1 cellular context compared by ENCODE assay signal in the genomic region with DNA sequence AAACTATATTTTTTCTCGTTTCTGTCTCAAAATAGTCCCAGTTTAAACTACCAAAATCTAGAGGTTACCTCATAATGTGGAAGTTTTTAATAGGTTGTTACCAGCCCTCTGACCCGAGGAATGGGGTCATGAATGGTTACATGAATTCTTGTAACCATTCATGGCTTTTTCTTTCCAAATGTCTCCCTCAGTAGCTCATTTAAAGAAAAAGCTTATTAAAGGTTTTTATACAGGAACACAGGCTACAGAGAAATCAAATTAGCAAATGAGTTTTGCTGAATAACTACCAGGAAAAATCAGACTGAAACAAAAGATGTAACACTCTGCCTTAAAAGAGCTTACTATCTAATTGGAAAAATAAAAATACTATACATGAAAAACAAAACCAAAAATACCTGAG.
TF ChIP-seq lines count a peak whose summit lies in the region.

No MANE protein-coding gene starts in this region.

TF ChIP-seq in GM12878, 131 proteins besides CTCF, POLR2A, EP300 and RAD21 (continued from another document):
- TF ChIP-seq, protein P1, sequence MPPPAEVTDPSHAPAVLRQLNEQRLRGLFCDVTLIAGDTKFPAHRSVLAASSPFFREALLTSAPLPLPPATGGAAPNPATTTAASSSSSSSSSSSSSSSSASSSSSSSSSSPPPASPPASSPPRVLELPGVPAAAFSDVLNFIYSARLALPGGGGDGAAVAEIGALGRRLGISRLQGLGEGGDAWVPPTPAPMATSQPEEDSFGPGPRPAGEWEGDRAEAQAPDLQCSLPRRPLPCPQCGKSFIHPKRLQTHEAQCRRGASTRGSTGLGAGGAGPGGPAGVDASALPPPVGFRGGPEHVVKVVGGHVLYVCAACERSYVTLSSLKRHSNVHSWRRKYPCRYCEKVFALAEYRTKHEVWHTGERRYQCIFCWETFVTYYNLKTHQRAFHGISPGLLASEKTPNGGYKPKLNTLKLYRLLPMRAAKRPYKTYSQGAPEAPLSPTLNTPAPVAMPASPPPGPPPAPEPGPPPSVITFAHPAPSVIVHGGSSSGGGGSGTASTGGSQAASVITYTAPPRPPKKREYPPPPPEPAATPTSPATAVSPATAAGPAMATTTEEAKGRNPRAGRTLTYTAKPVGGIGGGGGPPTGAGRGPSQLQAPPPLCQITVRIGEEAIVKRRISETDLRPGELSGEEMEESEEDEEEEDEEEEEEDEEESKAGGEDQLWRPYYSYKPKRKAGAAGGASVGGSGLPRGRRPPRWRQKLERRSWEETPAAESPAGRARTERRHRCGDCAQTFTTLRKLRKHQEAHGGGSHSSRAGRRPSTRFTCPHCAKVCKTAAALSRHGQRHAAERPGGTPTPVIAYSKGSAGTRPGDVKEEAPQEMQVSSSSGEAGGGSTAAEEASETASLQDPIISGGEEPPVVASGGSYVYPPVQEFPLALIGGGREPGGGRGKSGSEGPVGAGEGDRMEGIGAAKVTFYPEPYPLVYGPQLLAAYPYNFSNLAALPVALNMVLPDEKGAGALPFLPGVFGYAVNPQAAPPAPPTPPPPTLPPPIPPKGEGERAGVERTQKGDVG (CRISPR knock-in tag; IDR thresholded peaks at IDR 0.05): no peak
- TF ChIP-seq, protein P2, sequence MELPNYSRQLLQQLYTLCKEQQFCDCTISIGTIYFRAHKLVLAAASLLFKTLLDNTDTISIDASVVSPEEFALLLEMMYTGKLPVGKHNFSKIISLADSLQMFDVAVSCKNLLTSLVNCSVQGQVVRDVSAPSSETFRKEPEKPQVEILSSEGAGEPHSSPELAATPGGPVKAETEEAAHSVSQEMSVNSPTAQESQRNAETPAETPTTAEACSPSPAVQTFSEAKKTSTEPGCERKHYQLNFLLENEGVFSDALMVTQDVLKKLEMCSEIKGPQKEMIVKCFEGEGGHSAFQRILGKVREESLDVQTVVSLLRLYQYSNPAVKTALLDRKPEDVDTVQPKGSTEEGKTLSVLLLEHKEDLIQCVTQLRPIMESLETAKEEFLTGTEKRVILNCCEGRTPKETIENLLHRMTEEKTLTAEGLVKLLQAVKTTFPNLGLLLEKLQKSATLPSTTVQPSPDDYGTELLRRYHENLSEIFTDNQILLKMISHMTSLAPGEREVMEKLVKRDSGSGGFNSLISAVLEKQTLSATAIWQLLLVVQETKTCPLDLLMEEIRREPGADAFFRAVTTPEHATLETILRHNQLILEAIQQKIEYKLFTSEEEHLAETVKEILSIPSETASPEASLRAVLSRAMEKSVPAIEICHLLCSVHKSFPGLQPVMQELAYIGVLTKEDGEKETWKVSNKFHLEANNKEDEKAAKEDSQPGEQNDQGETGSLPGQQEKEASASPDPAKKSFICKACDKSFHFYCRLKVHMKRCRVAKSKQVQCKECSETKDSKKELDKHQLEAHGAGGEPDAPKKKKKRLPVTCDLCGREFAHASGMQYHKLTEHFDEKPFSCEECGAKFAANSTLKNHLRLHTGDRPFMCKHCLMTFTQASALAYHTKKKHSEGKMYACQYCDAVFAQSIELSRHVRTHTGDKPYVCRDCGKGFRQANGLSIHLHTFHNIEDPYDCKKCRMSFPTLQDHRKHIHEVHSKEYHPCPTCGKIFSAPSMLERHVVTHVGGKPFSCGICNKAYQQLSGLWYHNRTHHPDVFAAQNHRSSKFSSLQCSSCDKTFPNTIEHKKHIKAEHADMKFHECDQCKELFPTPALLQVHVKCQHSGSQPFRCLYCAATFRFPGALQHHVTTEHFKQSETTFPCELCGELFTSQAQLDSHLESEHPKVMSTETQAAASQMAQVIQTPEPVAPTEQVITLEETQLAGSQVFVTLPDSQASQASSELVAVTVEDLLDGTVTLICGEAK (IDR thresholded peaks at IDR 0.05; ENCODE audit: borderline replicate concordance): no peak
- TF ChIP-seq, protein P3, sequence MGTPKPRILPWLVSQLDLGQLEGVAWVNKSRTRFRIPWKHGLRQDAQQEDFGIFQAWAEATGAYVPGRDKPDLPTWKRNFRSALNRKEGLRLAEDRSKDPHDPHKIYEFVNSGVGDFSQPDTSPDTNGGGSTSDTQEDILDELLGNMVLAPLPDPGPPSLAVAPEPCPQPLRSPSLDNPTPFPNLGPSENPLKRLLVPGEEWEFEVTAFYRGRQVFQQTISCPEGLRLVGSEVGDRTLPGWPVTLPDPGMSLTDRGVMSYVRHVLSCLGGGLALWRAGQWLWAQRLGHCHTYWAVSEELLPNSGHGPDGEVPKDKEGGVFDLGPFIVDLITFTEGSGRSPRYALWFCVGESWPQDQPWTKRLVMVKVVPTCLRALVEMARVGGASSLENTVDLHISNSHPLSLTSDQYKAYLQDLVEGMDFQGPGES (IDR thresholded peaks at IDR 0.05): no peak
- no peak for TF ChIP-seq BCL11A (IDR thresholded peaks at IDR 0.05; ENCODE audit: low read depth, low read length)
- no peak for TF ChIP-seq RBBP5 (conservative IDR thresholded peaks at IDR 0.05)
- TF ChIP-seq YY1 (IDR thresholded peaks at IDR 0.05; ENCODE audit: low read depth, low read length): no peak
- TF ChIP-seq CHD2 (IDR thresholded peaks at IDR 0.05; ENCODE audit: borderline replicate concordance, low read depth, low read length): no peak
- no peak for TF ChIP-seq CREM (IDR thresholded peaks at IDR 0.05; ENCODE audit: low read depth)
